12 cellular contexts compared by ENCODE assay signal in genomic region chr6:116374586-116374985, GRCh38.
"Had no signal": no experiment of that assay in that cellular context is flagged by ENCODE, and none has a peak within 500 bp of the region (broad histone marks: within the 10 kb centered on the region; RNA-seq: fewer than 3 reads in every experiment).

No MANE protein-coding gene starts in this region.

- DNase-seq: activated naive CD4-positive, alpha-beta T cell treated with anti-CD3 and anti-CD28 coated beads for 36 hours; activated naive CD8-positive, alpha-beta T cell treated with anti-CD3 and anti-CD28 coated beads, Interleukin-2, amount 50 U/mL, for 24 hours; aorta; mesendoderm; nucleus accumbens; right cardiac atrium; stimulated activated CD4-positive, alpha-beta T cell treated with anti-CD3 and anti-CD28 coated beads, Interleukin-1b, Interleukin-23, amount 100 ng/mL, for 48 hours; stomach had no signal

- H3K4me3 ChIP-seq: hepatocyte, SK-N-MC, stomach had no signal

- H3K4me3 Mint-ChIP-seq: activated naive CD4-positive, alpha-beta T cell treated with anti-CD3 and anti-CD28 coated beads for 36 hours; activated naive CD8-positive, alpha-beta T cell treated with anti-CD3 and anti-CD28 coated beads, Interleukin-2, amount 50 U/mL, for 24 hours; natural killer cell treated with Interleukin-12 subunit alpha and Interleukin-12 subunit beta and Interleukin-15 and Interleukin-18, amount 100 ng/mL, for 72 hours had no signal

- H3K36me3 Mint-ChIP-seq: natural killer cell treated with Interleukin-12 subunit alpha and Interleukin-12 subunit beta and Interleukin-15 and Interleukin-18, amount 100 ng/mL, for 72 hours had no signal

- H2AFZ ChIP-seq: hepatocyte had no signal

- H3K27ac Mint-ChIP-seq: activated naive CD4-positive, alpha-beta T cell treated with anti-CD3 and anti-CD28 coated beads for 36 hours; activated naive CD8-positive, alpha-beta T cell treated with anti-CD3 and anti-CD28 coated beads, Interleukin-2, amount 50 U/mL, for 24 hours; natural killer cell treated with Interleukin-12 subunit alpha and Interleukin-12 subunit beta and Interleukin-15 and Interleukin-18, amount 100 ng/mL, for 72 hours; progenitor cell of endocrine pancreas had no signal

- H3K4me2 ChIP-seq: hepatocyte had no signal

- H3K27me3 ChIP-seq: hepatocyte had no signal

- H3K27ac ChIP-seq: hepatocyte, SK-N-MC, stomach had no signal

- H3K36me3 ChIP-seq: stomach had no signal

- H3K9me3 Mint-ChIP-seq: activated naive CD4-positive, alpha-beta T cell treated with anti-CD3 and anti-CD28 coated beads for 36 hours; activated naive CD8-positive, alpha-beta T cell treated with anti-CD3 and anti-CD28 coated beads, Interleukin-2, amount 50 U/mL, for 24 hours; natural killer cell treated with Interleukin-12 subunit alpha and Interleukin-12 subunit beta and Interleukin-15 and Interleukin-18, amount 100 ng/mL, for 72 hours had no signal

- H3K9me3 ChIP-seq: stomach had no signal
